ENCODE assay signal across 7 cellular contexts in genomic region chr12:30925607-30926242, GRCh38. TPM values are rescaled to one million over a fixed set of nuclear protein-coding genes. Genes with fewer than 3 reads are reported as not detected.
DNase-seq lines count a peak whose midpoint lies in the region; ATAC-seq and TF ChIP-seq lines count a peak whose summit lies in the region.

No MANE protein-coding gene starts in this region.

- H3K27me3 ChIP-seq in MG63 (no peaks in the 10 kb centered on the region), lung (ENCODE audit: control insufficient read depth, insufficient read depth) (no peaks in the 10 kb centered on the region), testis (no peaks in the 10 kb centered on the region)

- H3K27ac ChIP-seq in lung (ENCODE audit: low read depth in 1 of 2, low read length in 1 of 2) (peak overlapping the region in 1 of 2 donors; percentile 64), testis (no peak overlapping the region)

- H3K4me1 ChIP-seq in lung (ENCODE audit: control insufficient read depth in 2 of 2, insufficient read depth in 2 of 2, low read length in 2 of 2) (peaks cover 0 to 7% of the 10 kb centered on the region in 2 donors), testis (no peaks in the 10 kb centered on the region)

- no peak for TF ChIP-seq POLR2A in testis (IDR thresholded peaks at IDR 0.05)

- peak overlapping the region; percentile 34 for H3K4me3 ChIP-seq in MG63
- H3K4me3 ChIP-seq in choroid plexus epithelial cell (ENCODE audit: low read depth, low read length) = peak overlapping the region; percentile 47
- H3K4me3 ChIP-seq in lung = peak overlapping the region; percentile 33
- H3K4me3 ChIP-seq in testis = peak overlapping the region; percentile 52 to 54

- ATAC-seq in lung (ENCODE audit: insufficient read depth, low FRiP score) (no peak), omental fat pad (ENCODE audit: low FRiP score) (no peak), HG02642 (IDR thresholded peaks at IDR 0.05; ENCODE audit: poor library complexity, unreplicated experiment) (no peak)

- H3K36me3 ChIP-seq in MG63 = no peaks in the 10 kb centered on the region
- H3K36me3 ChIP-seq in lung (ENCODE audit: control insufficient read depth in 2 of 2, insufficient read depth in 2 of 2, low read length in 2 of 2) = no peaks in the 10 kb centered on the region
- no peaks in the 10 kb centered on the region for H3K36me3 ChIP-seq in testis (ENCODE audit: low read depth, missing control alignments)

- DNase-seq in MG63 (no peak), choroid plexus epithelial cell (ENCODE audit: low read depth) (no peak), lung (ENCODE audit: low spot score) (no peak), testis (no peak), omental fat pad (ENCODE audit: low spot score) (no peak), DMS153 (lab: John Stamatoyannopoulos, UW) (no peak)

- WGBS in lung, 2 donors = 63 to 66% methylated on average over 11 of the region's 11 CpGs
- WGBS in testis, 2 donors = 41 to 42% methylated on average over 11 of the region's 11 CpGs

- intact Hi-C loops in testis (cut with DNase I; ENCODE audit: low total_unique reads) = no loop called here

- TF ChIP-seq CTCF in choroid plexus epithelial cell (conservative IDR thresholded peaks at IDR 0.05; ENCODE audit: low read depth, low read length) (no peak), lung (IDR thresholded peaks at IDR 0.05; ENCODE audit: control extremely low read depth, extremely low read depth) (no peak), testis (IDR thresholded peaks at IDR 0.05) (no peak), omental fat pad (IDR thresholded peaks at IDR 0.05) (no peak)

- no peaks in the 10 kb centered on the region for H3K9me3 ChIP-seq in MG63
- no peaks in the 10 kb centered on the region for H3K9me3 ChIP-seq in lung (ENCODE audit: control insufficient read depth in 2 of 2, insufficient read depth in 1 of 2, low read length in 1 of 2)
- no peaks in the 10 kb centered on the region for H3K9me3 ChIP-seq in testis

RNA-seq across cellular contexts. Expression of gene TSPAN11, which starts 0.8 kb away (rescaled TPM):
- total RNA-seq in MG63 (2014; rRNA removed; shearing (Covaris generic); ENCODE audit: low replicate concordance) = 1.0 and 1.2 TPM in 2 replicates
- total RNA-seq in lung (10 to 100 TPM in 1 of 2 donors, 1 to 10 TPM in 1; 5.3 to 12.1 TPM), testis (1 to 10 TPM; 2.4 to 2.7 TPM), omental fat pad (1 to 10 TPM in 2 of 4 donors, under 1 TPM in 2; 0.12 to 1.4 (median 1.2) TPM)
- polyA plus RNA-seq in lung (1 to 10 TPM; 1.4 to 2.6 TPM), testis (ENCODE audit: insufficient read depth, low read depth, low replicate concordance) (2.7 TPM)
